In the genomic region with DNA sequence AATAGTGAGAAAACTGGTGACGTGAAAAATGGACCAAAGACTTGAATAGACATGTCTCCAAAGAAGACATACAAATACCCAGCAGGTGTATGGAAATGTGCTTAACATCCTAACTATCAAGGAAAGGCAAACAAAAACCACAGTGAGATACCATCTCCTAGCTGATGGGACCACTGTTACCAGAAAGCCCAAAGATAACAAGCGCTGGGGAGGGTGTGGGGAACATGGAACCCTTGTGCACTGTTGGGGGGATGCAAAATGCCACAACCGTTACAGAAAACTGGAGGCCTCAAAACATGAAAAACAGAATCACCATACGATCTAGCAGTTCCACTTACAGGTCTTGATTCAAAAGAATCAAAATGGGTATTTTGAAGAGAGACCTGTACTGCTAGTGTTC, we compare ENCODE assay signal across 17 cellular contexts. TPM values are rescaled to one million over a fixed set of nuclear protein-coding genes. Genes with fewer than 3 reads are reported as not detected.
DNase-seq lines count a peak whose midpoint lies in the region; ATAC-seq, FAIRE-seq and TF ChIP-seq lines count a peak whose summit lies in the region.
"Had no signal": no experiment of that assay in that cellular context is flagged by ENCODE, and none has a peak within 500 bp of the region (broad histone marks: within the 10 kb centered on the region; RNA-seq: fewer than 3 reads in every experiment).

No MANE protein-coding gene starts in this region.

- CTCF ChIA-PET in HepG2 (lab: Yijun Ruan, JAX; ENCODE audit: low intra/inter-chr PET ratio, low total read pairs) = no interaction called here

- H3K4me2 ChIP-seq in HepG2 (ENCODE audit: low read depth, low read length) = no peak overlapping the region

- H3K4me3 ChIP-seq in HepG2 (replicated peaks in 1 of 3; ENCODE audit: insufficient read depth in 1 of 3, low read depth in 2 of 3, low read length in 3 of 3) (no peak overlapping the region), right lobe of liver (no peak overlapping the region)

- H3K27ac Mint-ChIP-seq in endothelial cell (ENCODE audit: unreplicated experiment) = peak overlapping the region; percentile 45
- no peak overlapping the region for H3K27ac Mint-ChIP-seq in natural killer cell treated with Interleukin-12 subunit alpha and Interleukin-12 subunit beta and Interleukin-15 and Interleukin-18, amount 100 ng/mL, for 72 hours
- H3K27ac Mint-ChIP-seq: CD4-positive, CD25-positive, alpha-beta regulatory T cell had no signal

- in situ Hi-C loops in HepG2 (cut with HindIII; ENCODE audit: extremely low pct_ligation_motif_present, low pct_unique_long_range_greater_than_20kb) = no loop called here

- no peak for TF ChIP-seq POLR2A in HepG2 (IDR thresholded peaks at IDR 0.05; ENCODE audit: insufficient read depth in 1 of 2, low read depth in 2 of 2, low read length in 2 of 2)
- no peak for TF ChIP-seq POLR2A in right lobe of liver (IDR thresholded peaks at IDR 0.05)

- TF ChIP-seq EP300 in HepG2 (IDR thresholded peaks at IDR 0.05; ENCODE audit: low read depth in 2 of 2, low read length in 2 of 2) (no peak), HepG2 (CRISPR knock-in tag; IDR thresholded peaks at IDR 0.05; ENCODE audit: borderline replicate concordance) (no peak)

- no peak overlapping the region for H2AFZ ChIP-seq in HepG2 (ENCODE audit: low read length)

- no TSS peak for BruUV-seq in HepG2 (replicated peaks; lab: Mats Ljungman, UMichigan)

- peak overlapping the region; percentile 52 for H3K4me3 Mint-ChIP-seq in endothelial cell (ENCODE audit: unreplicated experiment)
- H3K4me3 Mint-ChIP-seq in natural killer cell treated with Interleukin-12 subunit alpha and Interleukin-12 subunit beta and Interleukin-15 and Interleukin-18, amount 100 ng/mL, for 72 hours = no peak overlapping the region
- H3K4me3 Mint-ChIP-seq: CD4-positive, CD25-positive, alpha-beta regulatory T cell; CD8-positive, alpha-beta memory T cell had no signal

- H3K36me3 Mint-ChIP-seq in endothelial cell (ENCODE audit: low read depth, unreplicated experiment) = peaks cover 54% of the 10 kb centered on the region
- peaks cover 51% of the 10 kb centered on the region for H3K36me3 Mint-ChIP-seq in natural killer cell treated with Interleukin-12 subunit alpha and Interleukin-12 subunit beta and Interleukin-15 and Interleukin-18, amount 100 ng/mL, for 72 hours

- H3K27ac ChIP-seq in HepG2 (ENCODE audit: extremely low read length, insufficient read depth, low read length) (no peak overlapping the region), right lobe of liver (no peak overlapping the region)

- H3K79me2 ChIP-seq in HepG2 (ENCODE audit: insufficient read depth, low read length) = no peaks in the 10 kb centered on the region

- H3K9me3 Mint-ChIP-seq in endothelial cell (ENCODE audit: unreplicated experiment) = no peaks in the 10 kb centered on the region
- no peaks in the 10 kb centered on the region for H3K9me3 Mint-ChIP-seq in natural killer cell treated with Interleukin-12 subunit alpha and Interleukin-12 subunit beta and Interleukin-15 and Interleukin-18, amount 100 ng/mL, for 72 hours
- H3K9me3 Mint-ChIP-seq: CD4-positive, CD25-positive, alpha-beta regulatory T cell; CD8-positive, alpha-beta memory T cell had no signal

- no peaks in the 10 kb centered on the region for H4K20me1 ChIP-seq in HepG2 (ENCODE audit: insufficient read depth, low read length)

- H3K27me3 Mint-ChIP-seq in endothelial cell (ENCODE audit: unreplicated experiment) = peaks cover 11% of the 10 kb centered on the region
- no peaks in the 10 kb centered on the region for H3K27me3 Mint-ChIP-seq in natural killer cell treated with Interleukin-12 subunit alpha and Interleukin-12 subunit beta and Interleukin-15 and Interleukin-18, amount 100 ng/mL, for 72 hours
- H3K27me3 Mint-ChIP-seq: CD4-positive, CD25-positive, alpha-beta regulatory T cell; CD8-positive, alpha-beta memory T cell had no signal

- FAIRE-seq in HepG2 (lab: Jason Lieb, UNC) = no peak
- FAIRE-seq: A204.1 had no signal

- DNase-seq in HepG2 (ENCODE audit: low spot score) = no peak
- no peak for DNase-seq in right lobe of liver
- peak; percentile 98 for DNase-seq in NCI-H526 treated with DMSO at 0.1 percent for 48 hours (lab: John Stamatoyannopoulos, UW)
- no peak for DNase-seq in endothelial cell (ENCODE audit: low spot score)
- DNase-seq in natural killer cell treated with Interleukin-12 subunit alpha and Interleukin-12 subunit beta and Interleukin-15 and Interleukin-18, amount 100 ng/mL, for 72 hours (ENCODE audit: low spot score) = no peak
- DNase-seq in DMS 273 treated with DMSO at 0.1 percent for 48 hours (lab: John Stamatoyannopoulos, UW) = no peak
- DNase-seq in glomerular visceral epithelial cell (ENCODE audit: extremely low spot score) = no peak
- DNase-seq: ACHN; BE2C; C1 segment of cervical spinal cord; CD4-positive, CD25-positive, alpha-beta regulatory T cell; CD8-positive, alpha-beta memory T cell; COR-L47; GDM1; GOT3; H7 had no signal

- H3K9me3 ChIP-seq in HepG2 (ENCODE audit: low read length) (no peaks in the 10 kb centered on the region), right lobe of liver (no peaks in the 10 kb centered on the region)
- H3K9me3 ChIP-seq: BE2C had no signal

- TF ChIP-seq CTCF in HepG2 (CRISPR knock-in tag; IDR thresholded peaks at IDR 0.05) = no peak
- TF ChIP-seq CTCF in right lobe of liver (IDR thresholded peaks at IDR 0.05) = no peak
- no peak for TF ChIP-seq CTCF in endothelial cell (IDR thresholded peaks at IDR 0.05; ENCODE audit: unreplicated experiment)

- no peaks in the 10 kb centered on the region for H3K4me1 ChIP-seq in HepG2 (ENCODE audit: insufficient read depth, low read length)
- no peaks in the 10 kb centered on the region for H3K4me1 ChIP-seq in right lobe of liver
- H3K4me1 ChIP-seq: BE2C had no signal

- intact Hi-C loops in HepG2 (cut with micrococcal nuclease; ENCODE audit: unreplicated experiment) (no loop called here), right lobe of liver (cut with DNase I) (no loop called here)

- peaks cover 42% of the 10 kb centered on the region for H3K4me1 Mint-ChIP-seq in endothelial cell (ENCODE audit: unreplicated experiment)
- peaks cover 0 to 3% of the 10 kb centered on the region in 2 donors for H3K4me1 Mint-ChIP-seq in natural killer cell treated with Interleukin-12 subunit alpha and Interleukin-12 subunit beta and Interleukin-15 and Interleukin-18, amount 100 ng/mL, for 72 hours (ENCODE audit: low read depth in 2 of 2)

- 95% methylated on average over 4 of the region's 4 CpGs for WGBS in HepG2 (ENCODE audit: low lambda C conversion rate)
- 82% methylated on average over 4 of the region's 4 CpGs for whole genome bisulfite sequencing in right lobe of liver (ENCODE audit: insufficient coverage, low coverage, low lambda C conversion rate, missing lambda C conversion rate)

- ATAC-seq in HepG2 (no peak), right lobe of liver (no peak)
- no peak for ATAC-seq in natural killer cell treated with Interleukin-12 subunit alpha and Interleukin-12 subunit beta and Interleukin-15 and Interleukin-18, amount 100 ng/mL, for 72 hours

- TF ChIP-seq RAD21 in HepG2 (CRISPR knock-in tag; IDR thresholded peaks at IDR 0.05) = no peak

- H3K9ac ChIP-seq in HepG2 (ENCODE audit: insufficient read depth, low read depth, low read length) = no peak overlapping the region

- POLR2A ChIA-PET in HepG2 (lab: Yijun Ruan, JAX) = no interaction called here

- peaks cover 77 to 99% of the 10 kb centered on the region in 2 experiments for H3K36me3 ChIP-seq in HepG2 (replicated peaks in 1 of 2; ENCODE audit: control insufficient read depth in 1 of 2, insufficient read depth in 2 of 2, low read length in 2 of 2)
- peaks cover 0 to 75% (median 39%) of the 10 kb centered on the region in 4 donors for H3K36me3 ChIP-seq in right lobe of liver

- no peaks in the 10 kb centered on the region for H3K27me3 ChIP-seq in HepG2 (ENCODE audit: control insufficient read depth in 1 of 2, insufficient read depth in 2 of 2, low read length in 2 of 2)
- H3K27me3 ChIP-seq in right lobe of liver = no peaks in the 10 kb centered on the region
- H3K27me3 ChIP-seq: BE2C had no signal

RNA-seq across cellular contexts. Expression of gene RBM38, which starts 19.8 kb away (rescaled TPM):
- total RNA-seq in HepG2 (2016; rRNA removed; fragmentation: Illumina TruSeq; extraction: Trizol) (29.6 and 34.2 TPM in 2 replicates), right lobe of liver (10 to 100 TPM in 3 of 6 experiments, 1 to 10 TPM in 3; 3.9 to 16.9 (median 9.6) TPM), endothelial cell (ENCODE audit: unreplicated experiment) (23.6 TPM)
- total RNA-seq in HepG2 (2016; cell fraction: cytosol; rRNA removed; fragmentation: Illumina TruSeq; extraction: Trizol; ENCODE audit: low read depth) = 29.5 and 32.8 TPM in 2 replicates
- 24.0 and 34.3 TPM in 2 replicates for total RNA-seq in HepG2 (2016; cell fraction: insoluble cytoplasmic fraction; rRNA removed; fragmentation: Illumina TruSeq; extraction: Trizol)
- 69.5 and 80.5 TPM in 2 replicates for total RNA-seq in HepG2 (2016; cell fraction: membrane; rRNA removed; fragmentation: Illumina TruSeq; extraction: Trizol)
- 16.2 and 19.5 TPM in 2 replicates for total RNA-seq in HepG2 (2016; cell fraction: nucleus; rRNA removed; fragmentation: Illumina TruSeq; extraction: Trizol)
- 24.2 and 30.0 TPM in 2 replicates for polyA plus RNA-seq in HepG2 (2011; rRNA removed)
- 25.8 and 35.6 TPM in 2 replicates for polyA plus RNA-seq in HepG2 (2011; cell fraction: cytosol; rRNA removed)
- polyA plus RNA-seq in HepG2 (2011; cell fraction: nucleus; rRNA removed) = 24.4 and 25.9 TPM in 2 replicates
- 13.9 and 24.8 TPM in 2 replicates for polyA plus RNA-seq in HepG2 (2012)
- 44.0 and 53.1 TPM in 2 replicates for polyA plus RNA-seq in HepG2 (2016; cell fraction: cytosol; fragmentation: Illumina TruSeq; extraction: Trizol; ENCODE audit: low read depth)
- 40.7 and 50.0 TPM in 2 replicates for polyA plus RNA-seq in HepG2 (2016; cell fraction: insoluble cytoplasmic fraction; fragmentation: Illumina TruSeq; extraction: Trizol; ENCODE audit: low read depth)
- 80.4 and 89.1 TPM in 2 replicates for polyA plus RNA-seq in HepG2 (2016; cell fraction: membrane; fragmentation: Illumina TruSeq; extraction: Trizol; ENCODE audit: low read depth)
- 34.0 and 39.8 TPM in 2 replicates for polyA plus RNA-seq in HepG2 (2016; cell fraction: nucleus; fragmentation: Illumina TruSeq; extraction: Trizol; ENCODE audit: insufficient read depth, low read depth)
- 9.8 and 33.7 TPM in 2 replicates for polyA minus RNA-seq in HepG2 (2011; rRNA and poly(A)+ RNA removed; ENCODE audit: low replicate concordance)
- 16.2 and 17.4 TPM in 2 replicates for polyA minus RNA-seq in HepG2 (2011; cell fraction: cytosol; rRNA and poly(A)+ RNA removed)
- 6.2 and 7.1 TPM in 2 replicates for polyA minus RNA-seq in HepG2 (2011; cell fraction: nucleus; rRNA and poly(A)+ RNA removed)
- 10 to 100 TPM; 18.3 to 29.2 TPM for total RNA-seq in natural killer cell treated with Interleukin-12 subunit alpha and Interleukin-12 subunit beta and Interleukin-15 and Interleukin-18, amount 100 ng/mL, for 72 hours

RNA-seq across cellular contexts. Expression of gene RAE1, which starts 20.3 kb away (rescaled TPM):
- total RNA-seq in HepG2 (2016; rRNA removed; fragmentation: Illumina TruSeq; extraction: Trizol) = 72.9 and 84.7 TPM in 2 replicates
- total RNA-seq in HepG2 (2016; cell fraction: cytosol; rRNA removed; fragmentation: Illumina TruSeq; extraction: Trizol; ENCODE audit: low read depth) = 7.0 TPM in 2 replicates
- total RNA-seq in HepG2 (2016; cell fraction: insoluble cytoplasmic fraction; rRNA removed; fragmentation: Illumina TruSeq; extraction: Trizol) = 69.1 and 75.0 TPM in 2 replicates
- total RNA-seq in HepG2 (2016; cell fraction: membrane; rRNA removed; fragmentation: Illumina TruSeq; extraction: Trizol) = 12.7 and 13.6 TPM in 2 replicates
- 52.3 and 56.5 TPM in 2 replicates for total RNA-seq in HepG2 (2016; cell fraction: nucleus; rRNA removed; fragmentation: Illumina TruSeq; extraction: Trizol)
- 29.2 and 36.1 TPM in 2 replicates for polyA plus RNA-seq in HepG2 (2011; rRNA removed)
- 38.8 and 67.0 TPM in 2 replicates for polyA plus RNA-seq in HepG2 (2011; cell fraction: cytosol; rRNA removed)
- 104 and 106 TPM in 2 replicates for polyA plus RNA-seq in HepG2 (2011; cell fraction: nucleus; rRNA removed)
- polyA plus RNA-seq in HepG2 (2012) = 40.7 and 46.9 TPM in 2 replicates
- 5.7 and 6.3 TPM in 2 replicates for polyA plus RNA-seq in HepG2 (2016; cell fraction: cytosol; fragmentation: Illumina TruSeq; extraction: Trizol; ENCODE audit: low read depth)
- 85.9 and 97.1 TPM in 2 replicates for polyA plus RNA-seq in HepG2 (2016; cell fraction: insoluble cytoplasmic fraction; fragmentation: Illumina TruSeq; extraction: Trizol; ENCODE audit: low read depth)
- 6.4 and 8.4 TPM in 2 replicates for polyA plus RNA-seq in HepG2 (2016; cell fraction: membrane; fragmentation: Illumina TruSeq; extraction: Trizol; ENCODE audit: low read depth)
- 70.0 and 74.0 TPM in 2 replicates for polyA plus RNA-seq in HepG2 (2016; cell fraction: nucleus; fragmentation: Illumina TruSeq; extraction: Trizol; ENCODE audit: insufficient read depth, low read depth)
- 47.5 and 58.8 TPM in 2 replicates for polyA minus RNA-seq in HepG2 (2011; rRNA and poly(A)+ RNA removed; ENCODE audit: low replicate concordance)
- polyA minus RNA-seq in HepG2 (2011; cell fraction: cytosol; rRNA and poly(A)+ RNA removed) = 20.8 and 32.8 TPM in 2 replicates
- 119 and 124 TPM in 2 replicates for polyA minus RNA-seq in HepG2 (2011; cell fraction: nucleus; rRNA and poly(A)+ RNA removed)
- 10 to 100 TPM in 4 of 6 experiments, 1 to 10 TPM in 2; 8.6 to 22.1 (median 11.1) TPM for total RNA-seq in right lobe of liver
- total RNA-seq in endothelial cell (ENCODE audit: unreplicated experiment) = 32.1 TPM
- 10 to 100 TPM; 43.6 to 86.0 TPM for total RNA-seq in natural killer cell treated with Interleukin-12 subunit alpha and Interleukin-12 subunit beta and Interleukin-15 and Interleukin-18, amount 100 ng/mL, for 72 hours

RNA-seq across cellular contexts. Expression of gene SPO11, which starts 41.8 kb away (rescaled TPM):
- total RNA-seq in HepG2 (2016; rRNA removed; fragmentation: Illumina TruSeq; extraction: Trizol) = not detected in 2 replicates
- not detected in 2 replicates for total RNA-seq in HepG2 (2016; cell fraction: cytosol; rRNA removed; fragmentation: Illumina TruSeq; extraction: Trizol; ENCODE audit: low read depth)
- not detected in 2 replicates for total RNA-seq in HepG2 (2016; cell fraction: insoluble cytoplasmic fraction; rRNA removed; fragmentation: Illumina TruSeq; extraction: Trizol)
- total RNA-seq in HepG2 (2016; cell fraction: membrane; rRNA removed; fragmentation: Illumina TruSeq; extraction: Trizol) = not detected in 2 replicates
- not detected in 2 replicates for total RNA-seq in HepG2 (2016; cell fraction: nucleus; rRNA removed; fragmentation: Illumina TruSeq; extraction: Trizol)
- polyA plus RNA-seq in HepG2 (2011; rRNA removed) = not detected in 2 replicates
- not detected in 2 replicates for polyA plus RNA-seq in HepG2 (2011; cell fraction: cytosol; rRNA removed)
- not detected in 2 replicates for polyA plus RNA-seq in HepG2 (2011; cell fraction: nucleus; rRNA removed)
- not detected in 2 replicates for polyA plus RNA-seq in HepG2 (2012)
- polyA plus RNA-seq in HepG2 (2016; cell fraction: cytosol; fragmentation: Illumina TruSeq; extraction: Trizol; ENCODE audit: low read depth) = not detected in 2 replicates
- polyA plus RNA-seq in HepG2 (2016; cell fraction: insoluble cytoplasmic fraction; fragmentation: Illumina TruSeq; extraction: Trizol; ENCODE audit: low read depth) = not detected in 2 replicates
- polyA plus RNA-seq in HepG2 (2016; cell fraction: membrane; fragmentation: Illumina TruSeq; extraction: Trizol; ENCODE audit: low read depth) = not detected in 2 replicates
- polyA plus RNA-seq in HepG2 (2016; cell fraction: nucleus; fragmentation: Illumina TruSeq; extraction: Trizol; ENCODE audit: insufficient read depth, low read depth) = not detected in 2 replicates
- polyA minus RNA-seq in HepG2 (2011; rRNA and poly(A)+ RNA removed; ENCODE audit: low replicate concordance) = not detected in 2 replicates
- not detected in 2 replicates for polyA minus RNA-seq in HepG2 (2011; cell fraction: cytosol; rRNA and poly(A)+ RNA removed)
- polyA minus RNA-seq in HepG2 (2011; cell fraction: nucleus; rRNA and poly(A)+ RNA removed) = not detected in 2 replicates
- total RNA-seq in right lobe of liver = not detected
- not detected for total RNA-seq in endothelial cell (ENCODE audit: unreplicated experiment)
- total RNA-seq in natural killer cell treated with Interleukin-12 subunit alpha and Interleukin-12 subunit beta and Interleukin-15 and Interleukin-18, amount 100 ng/mL, for 72 hours = not detected
- total RNA-seq: CD4-positive, CD25-positive, alpha-beta regulatory T cell; CD8-positive, alpha-beta memory T cell; H7 had no signal
- polyA plus RNA-seq: CD4-positive, CD25-positive, alpha-beta regulatory T cell; CD8-positive, alpha-beta memory T cell had no signal
